In genomic region chr20:64254571-64255360, GRCh38 we compare ENCODE assay signal across 8 cellular contexts. TPM values are rescaled to one million over a fixed set of nuclear protein-coding genes. Genes with fewer than 3 reads are reported as not detected.
A peak's percentile ranks its signal among the peaks of the same experiment; 100 is the strongest.
DNase-seq lines count a peak whose midpoint lies in the region; ATAC-seq, FAIRE-seq and TF ChIP-seq lines count a peak whose summit lies in the region.

No MANE protein-coding gene starts in this region.

- H3K9me3 ChIP-seq in GM12878 (replicated peaks; ENCODE audit: control insufficient read depth, insufficient read depth, low read length) (no peaks in the 10 kb centered on the region), right lobe of liver (no peaks in the 10 kb centered on the region), thyroid gland (no peaks in the 10 kb centered on the region)

- TF ChIP-seq RAD21 in GM12878 (IDR thresholded peaks at IDR 0.05; ENCODE audit: insufficient read depth, low read depth, low read length) = no peak

- no peaks in the 10 kb centered on the region for H3K9me3 Mint-ChIP-seq in activated CD4-positive, alpha-beta T cell treated with anti-CD3 and anti-CD28 coated beads, Interleukin-2, amount 10 ng/mL, durations not matched to agents 24 days and 14 days

- H3K4me1 Mint-ChIP-seq in activated CD4-positive, alpha-beta T cell treated with anti-CD3 and anti-CD28 coated beads, Interleukin-2, amount 10 ng/mL, durations not matched to agents 24 days and 14 days = peaks cover 38% of the 10 kb centered on the region

- H3K4me1 ChIP-seq in GM12878 (ENCODE audit: control insufficient read depth, insufficient read depth, low read length) (peaks cover 19% of the 10 kb centered on the region), right lobe of liver (peaks cover 0 to 11% (median 0%) of the 10 kb centered on the region in 4 donors), thyroid gland (peaks cover 12 to 13% of the 10 kb centered on the region in 2 donors)

- SMC1A ChIA-PET in GM12878 (lab: Charles Lee; ENCODE audit: uncharacterized antibody, unreplicated experiment) = interaction anchor here (1.0 kb wide), 1 partner anchor 31 kb away, joined by 3 read pairs; no protein-coding TSS in a partner anchor

- peaks cover 14% of the 10 kb centered on the region for H3K79me2 ChIP-seq in GM12878 (ENCODE audit: control insufficient read depth, insufficient read depth, low read length)

- FAIRE-seq in GM12878 (lab: Jason Lieb, UNC) = no peak

- H3K27me3 Mint-ChIP-seq in activated CD4-positive, alpha-beta T cell treated with anti-CD3 and anti-CD28 coated beads, Interleukin-2, amount 10 ng/mL, durations not matched to agents 24 days and 14 days = peaks cover 20% of the 10 kb centered on the region

- intact Hi-C loops in activated CD4-positive, alpha-beta T cell treated with anti-CD3 and anti-CD28 coated beads, Interleukin-2, amount 10 ng/mL, durations not matched to agents 24 days and 14 days (cut with micrococcal nuclease) = no loop called here
- intact Hi-C loops in GM12878 (cut with micrococcal nuclease; ENCODE audit: unreplicated experiment) = no loop called here
- intact Hi-C loops in right lobe of liver (cut with DNase I) = no loop called here
- intact Hi-C loops in thyroid gland (cut with DNase I) = no loop called here

- RAD21 ChIA-PET in GM12878 (lab: Charles Lee; ENCODE audit: unreplicated experiment) = interaction anchor here (1.2 to 2.2 kb wide), 3 partner anchors 14 to 31 kb away, joined by 3 to 6 read pairs (median 4); no protein-coding TSS in a partner anchor

- TF ChIP-seq CTCF in GM12878 (IDR thresholded peaks at IDR 0.05 in 2 of 3, conservative IDR thresholded peaks at IDR 0.05 in 1 of 3; ENCODE audit: control insufficient read depth in 2 of 3, extremely low read depth in 1 of 3, insufficient read depth in 1 of 3, low read depth in 3 of 3, low read length in 3 of 3) (no peak), right lobe of liver (IDR thresholded peaks at IDR 0.05) (no peak), thyroid gland (IDR thresholded peaks at IDR 0.05) (no peak)

- peak overlapping the region; percentile 89 for H3K27ac Mint-ChIP-seq in activated CD4-positive, alpha-beta T cell treated with anti-CD3 and anti-CD28 coated beads, Interleukin-2, amount 10 ng/mL, durations not matched to agents 24 days and 14 days

- BruUV-seq in GM12878 (replicated peaks; lab: Mats Ljungman, UMichigan) = no TSS peak

- H3K27me3 ChIP-seq in GM12878 (replicated peaks in 1 of 2; ENCODE audit: control insufficient read depth in 2 of 2, insufficient read depth in 2 of 2, low read length in 1 of 2) (no peaks in the 10 kb centered on the region), right lobe of liver (no peaks in the 10 kb centered on the region), thyroid gland (no peaks in the 10 kb centered on the region)

- WGBS in GM12878 (ENCODE audit: insufficient coverage, insufficient replicate concordance, low lambda C conversion rate, missing lambda C conversion rate) = 80% methylated on average over 28 of the region's 28 CpGs
- WGBS in right lobe of liver (ENCODE audit: insufficient coverage, low coverage, low lambda C conversion rate, missing lambda C conversion rate) = 93% methylated on average over 19 of the region's 28 CpGs
- 84 to 87% methylated on average over 25 of the region's 28 CpGs for WGBS in thyroid gland, 2 donors

- H2AFZ ChIP-seq in GM12878 (ENCODE audit: control insufficient read depth, low read depth, low read length) = peak overlapping the region; percentile 98

- peak overlapping the region; percentile 80 for H3K4me3 Mint-ChIP-seq in activated CD4-positive, alpha-beta T cell treated with anti-CD3 and anti-CD28 coated beads, Interleukin-2, amount 10 ng/mL, durations not matched to agents 24 days and 14 days

- CTCF ChIA-PET in GM12878 (lab: Yijun Ruan, JAX) = interaction anchor here (2.6 to 9.3 kb wide), 4 partner anchors 10 to 31 kb away, joined by 10 to 99 read pairs (median 15); no protein-coding TSS in a partner anchor

- H3K4me2 ChIP-seq in GM12878 (ENCODE audit: control insufficient read depth, insufficient read depth) = peak overlapping the region; percentile 97

- no peak for TF ChIP-seq POLR2A in GM12878 (IDR thresholded peaks at IDR 0.05; ENCODE audit: low read depth, low read length)
- no peak for TF ChIP-seq POLR2A in right lobe of liver (IDR thresholded peaks at IDR 0.05)
- TF ChIP-seq POLR2A in thyroid gland (IDR thresholded peaks at IDR 0.05) = peak in 1 of 2 donors; percentile 9

- H3K36me3 Mint-ChIP-seq in activated CD4-positive, alpha-beta T cell treated with anti-CD3 and anti-CD28 coated beads, Interleukin-2, amount 10 ng/mL, durations not matched to agents 24 days and 14 days (ENCODE audit: low read depth) = peaks cover 5% of the 10 kb centered on the region

- H3K36me3 ChIP-seq in GM12878 (ENCODE audit: control insufficient read depth in 2 of 2, insufficient read depth in 2 of 2, low read length in 1 of 2) (no peaks in the 10 kb centered on the region), right lobe of liver (no peaks in the 10 kb centered on the region), thyroid gland (no peaks in the 10 kb centered on the region)

- H4K20me1 ChIP-seq in GM12878 (ENCODE audit: control insufficient read depth, insufficient read depth) = no peaks in the 10 kb centered on the region

- H3K9ac ChIP-seq in GM12878 (ENCODE audit: control insufficient read depth, insufficient read depth, low read length) = peak overlapping the region; percentile 81

- H3K4me3 ChIP-seq in GM12878 = peak overlapping the region; percentile 68
- peak overlapping the region; percentile 79 to 92 (median 83) for H3K4me3 ChIP-seq in right lobe of liver
- H3K4me3 ChIP-seq in thyroid gland (replicated peaks in 1 of 3) = peak overlapping the region in 2 of 3 donors; percentile 36 to 98

- no peak for TF ChIP-seq EP300 in GM12878 (IDR thresholded peaks at IDR 0.05; ENCODE audit: borderline replicate concordance in 1 of 2, control insufficient read depth in 1 of 2, low read depth in 2 of 2, low read length in 2 of 2)

- in situ Hi-C loops in GM12878 (cut with MboI) = no loop called here

- peak; percentile 67 for DNase-seq in activated CD4-positive, alpha-beta T cell treated with anti-CD3 and anti-CD28 coated beads, Interleukin-2, amount 10 ng/mL, durations not matched to agents 24 days and 14 days
- DNase-seq in activated CD4-positive, alpha-beta T cell treated with anti-CD3 and anti-CD28 coated beads, Interleukin-2, amount 50 U/mL, for 48 hours = no peak
- no peak for DNase-seq in GM12878 (ENCODE audit: low read depth, low spot score)
- peak in 2 of 3 donors; percentile 45 to 51 for DNase-seq in right lobe of liver
- DNase-seq in thyroid gland = no peak
- no peak for DNase-seq in SKM-1 treated with dmso at 0.1 percent for 144 hours (lab: John Stamatoyannopoulos, UW; ENCODE audit: unreplicated experiment)

- peak overlapping the region; percentile 77 for H3K27ac ChIP-seq in GM12878 (ENCODE audit: control insufficient read depth, insufficient read depth)
- H3K27ac ChIP-seq in right lobe of liver = peak overlapping the region; percentile 78 to 94 (median 81)
- peak overlapping the region; percentile 76 to 86 (median 79) for H3K27ac ChIP-seq in thyroid gland

- POLR2A ChIA-PET in GM12878 (lab: Charles Lee) = interaction anchor here (1.4 to 2.5 kb wide), 2 partner anchors 12 to 155 kb away, joined by 3 to 11 read pairs; no protein-coding TSS in a partner anchor

- no peak for ATAC-seq in GM12878
- ATAC-seq in right lobe of liver = no peak
- ATAC-seq in GM18868 (IDR thresholded peaks at IDR 0.05; ENCODE audit: unreplicated experiment) = no peak
- no peak for ATAC-seq in HG03521 (IDR thresholded peaks at IDR 0.05; ENCODE audit: unreplicated experiment)

TF ChIP-seq in GM12878, 131 proteins besides CTCF, POLR2A, EP300 and RAD21 (continues in another document):
- TF ChIP-seq BCLAF1 (IDR thresholded peaks at IDR 0.05) = no peak

RNA-seq across cellular contexts. Expression of gene PCMTD2, which starts 0.8 kb away (rescaled TPM):
- 34.6 TPM in 2 replicates for total RNA-seq in activated CD4-positive, alpha-beta T cell treated with anti-CD3 and anti-CD28 coated beads, Interleukin-2, amount 10 ng/mL, durations not matched to agents 24 days and 14 days
- 67.7 and 69.6 TPM in 2 replicates for total RNA-seq in GM12878 (2013; cell fraction: nucleolus; rRNA removed)
- 18.2 and 19.3 TPM in 2 replicates for total RNA-seq in GM12878 (2014; rRNA removed)
- total RNA-seq in GM12878 (2014; rRNA removed; fragmentation: Illumina TruSeq; extraction: Trizol) = 14.8 and 16.8 TPM in 2 replicates
- total RNA-seq in GM12878 (2021) = 23.4 and 26.9 TPM in 2 replicates
- 10.9 TPM for polyA plus RNA-seq in GM12878 (2011; ENCODE audit: low read depth)
- 36.8 and 53.4 TPM in 2 replicates for polyA plus RNA-seq in GM12878 (2011; rRNA removed)
- 23.2 and 23.8 TPM in 2 replicates for polyA plus RNA-seq in GM12878 (2011; cell fraction: cytosol; rRNA removed)
- 32.1 and 32.6 TPM in 2 replicates for polyA plus RNA-seq in GM12878 (2011; cell fraction: nucleus; rRNA removed)
- polyA plus RNA-seq in GM12878 (2012) = 17.7 and 21.4 TPM in 2 replicates
- 26.9 and 32.7 TPM in 2 replicates for polyA plus RNA-seq in GM12878 (2014; fragmentation: Illumina TruSeq; extraction: Trizol)
- polyA plus RNA-seq in GM12878 (2014; fragmentation: Nextera tagmentation; extraction: Ambion mirVana) = 10 to 100 TPM in 1 of 2 experiments, 1 to 10 TPM in 1; 6.8 to 12.6 TPM
- 25.3 and 33.5 TPM in 2 replicates for polyA plus RNA-seq in GM12878 (2014; rRNA removed)
- polyA plus RNA-seq in GM12878 (2016; fragmentation: Nextera tagmentation; extraction: Ambion mirVana) = 10 to 100 TPM; 13.3 to 13.6 TPM
- 19.8 and 23.6 TPM in 2 replicates for polyA minus RNA-seq in GM12878 (2011; rRNA and poly(A)+ RNA removed)
- 11.9 and 13.5 TPM in 2 replicates for polyA minus RNA-seq in GM12878 (2011; cell fraction: cytosol; rRNA and poly(A)+ RNA removed)
- 9.2 and 14.6 TPM in 2 replicates for polyA minus RNA-seq in GM12878 (2011; cell fraction: nucleus; rRNA and poly(A)+ RNA removed)
- total RNA-seq in right lobe of liver = 10 to 100 TPM; 24.5 to 39.7 (median 28.6) TPM
- 100 to 1,000 TPM in 3 of 4 donors, 10 to 100 TPM in 1; 87.0 to 156 (median 124) TPM for total RNA-seq in thyroid gland

Comparison
In these comparisons a context has a peak if more than half of its experiments do, and no peak if none do; other contexts are left out.
1. DNase-seq: peak in activated CD4-positive, alpha-beta T cell treated with anti-CD3 and anti-CD28 coated beads, Interleukin-2, amount 10 ng/mL, durations not matched to agents 24 days and 14 days (single experiment) and right lobe of liver (2 of 3); none in activated CD4-positive, alpha-beta T cell treated with anti-CD3 and anti-CD28 coated beads, Interleukin-2, amount 50 U/mL, for 48 hours (0 of 2), GM12878 (single experiment), thyroid gland (0 of 2) and SKM-1 treated with dmso at 0.1 percent for 144 hours (single experiment).
2. Peak in every context shown above with its lines, with median percentiles within 50 percentile points of each other: H3K27ac ChIP-seq and H3K4me3 ChIP-seq.